10 cellular contexts compared by ENCODE assay signal in genomic region chr5:96896806-96897205, GRCh38. TPM values are rescaled to one million over a fixed set of nuclear protein-coding genes. Genes with fewer than 3 reads are reported as not detected.
A peak's percentile ranks its signal among the peaks of the same experiment; 100 is the strongest.
DNase-seq lines count a peak whose midpoint lies in the region; ATAC-seq lines count a peak whose summit lies in the region.
"Had no signal": no experiment of that assay in that cellular context is flagged by ENCODE, and none has a peak within 500 bp of the region (broad histone marks: within the 10 kb centered on the region; RNA-seq: fewer than 3 reads in every experiment).

No MANE protein-coding gene starts in this region.

- no peak for DNase-seq in effector memory CD8-positive, alpha-beta T cell
- no peak for DNase-seq in HAP-1 (ENCODE audit: low spot score in 2 of 2)
- DNase-seq in nucleus accumbens (lab: John Stamatoyannopoulos, UW) = no peak
- no peak for DNase-seq in HCEC 1CT
- DNase-seq in glomerular visceral epithelial cell (ENCODE audit: extremely low spot score) = no peak
- DNase-seq: GOT3, left cardiac atrium had no signal

- H3K4me3 ChIP-seq in HAP-1 = no peak overlapping the region

- peak; percentile 97 for ATAC-seq in GM18502 (IDR thresholded peaks at IDR 0.05; ENCODE audit: poor library complexity, unreplicated experiment)
- peak; percentile 94 for ATAC-seq in GM21528 (IDR thresholded peaks at IDR 0.05; ENCODE audit: low FRiP score, unreplicated experiment)
- peak; percentile 74 for ATAC-seq in effector memory CD8-positive, alpha-beta T cell (replicated peaks)

- H3K4me3 Mint-ChIP-seq in IgD-negative memory B cell = peak overlapping the region; percentile 79 to 94 (median 86)
- peak overlapping the region; percentile 72 to 74 for H3K4me3 Mint-ChIP-seq in effector memory CD8-positive, alpha-beta T cell

- H3K27ac Mint-ChIP-seq in IgD-negative memory B cell = peak overlapping the region; percentile 87 to 99 (median 99)
- peak overlapping the region; percentile 92 to 95 for H3K27ac Mint-ChIP-seq in effector memory CD8-positive, alpha-beta T cell

- in situ Hi-C loops in HAP-1 (cut with MboI; ENCODE audit: low sequenced_read_pairs) = no loop called here

- no peaks in the 10 kb centered on the region for H3K9me3 Mint-ChIP-seq in IgD-negative memory B cell
- H3K9me3 Mint-ChIP-seq in effector memory CD8-positive, alpha-beta T cell = no peaks in the 10 kb centered on the region

- H3K36me3 ChIP-seq in HAP-1 (replicated peaks) = no peaks in the 10 kb centered on the region

- no peaks in the 10 kb centered on the region for H3K27me3 Mint-ChIP-seq in IgD-negative memory B cell
- H3K27me3 Mint-ChIP-seq in effector memory CD8-positive, alpha-beta T cell = no peaks in the 10 kb centered on the region

- H3K9me3 ChIP-seq in HAP-1 = no peaks in the 10 kb centered on the region

- H3K27me3 ChIP-seq in HAP-1 (ENCODE audit: low read depth) = no peaks in the 10 kb centered on the region

- no peaks in the 10 kb centered on the region for H3K4me1 ChIP-seq in HAP-1

- H3K36me3 Mint-ChIP-seq in IgD-negative memory B cell = peaks cover 8% of the 10 kb centered on the region
- peaks cover 71% of the 10 kb centered on the region for H3K36me3 Mint-ChIP-seq in effector memory CD8-positive, alpha-beta T cell (ENCODE audit: insufficient read depth)

- peaks cover 22 to 30% (median 25%) of the 10 kb centered on the region in 3 donors for H3K4me1 Mint-ChIP-seq in IgD-negative memory B cell
- peaks cover 15 to 43% of the 10 kb centered on the region in 2 donors for H3K4me1 Mint-ChIP-seq in effector memory CD8-positive, alpha-beta T cell (ENCODE audit: low read depth in 2 of 2)

RNA-seq across cellular contexts. Expression of gene ERAP2, which starts 20.5 kb away (rescaled TPM):
- 87.4 TPM for polyA plus RNA-seq in IgD-negative memory B cell

RNA-seq across cellular contexts. Expression of gene LNPEP, which starts 39.1 kb away (rescaled TPM):
- 20.1 TPM for polyA plus RNA-seq in IgD-negative memory B cell
